In the genomic region with DNA sequence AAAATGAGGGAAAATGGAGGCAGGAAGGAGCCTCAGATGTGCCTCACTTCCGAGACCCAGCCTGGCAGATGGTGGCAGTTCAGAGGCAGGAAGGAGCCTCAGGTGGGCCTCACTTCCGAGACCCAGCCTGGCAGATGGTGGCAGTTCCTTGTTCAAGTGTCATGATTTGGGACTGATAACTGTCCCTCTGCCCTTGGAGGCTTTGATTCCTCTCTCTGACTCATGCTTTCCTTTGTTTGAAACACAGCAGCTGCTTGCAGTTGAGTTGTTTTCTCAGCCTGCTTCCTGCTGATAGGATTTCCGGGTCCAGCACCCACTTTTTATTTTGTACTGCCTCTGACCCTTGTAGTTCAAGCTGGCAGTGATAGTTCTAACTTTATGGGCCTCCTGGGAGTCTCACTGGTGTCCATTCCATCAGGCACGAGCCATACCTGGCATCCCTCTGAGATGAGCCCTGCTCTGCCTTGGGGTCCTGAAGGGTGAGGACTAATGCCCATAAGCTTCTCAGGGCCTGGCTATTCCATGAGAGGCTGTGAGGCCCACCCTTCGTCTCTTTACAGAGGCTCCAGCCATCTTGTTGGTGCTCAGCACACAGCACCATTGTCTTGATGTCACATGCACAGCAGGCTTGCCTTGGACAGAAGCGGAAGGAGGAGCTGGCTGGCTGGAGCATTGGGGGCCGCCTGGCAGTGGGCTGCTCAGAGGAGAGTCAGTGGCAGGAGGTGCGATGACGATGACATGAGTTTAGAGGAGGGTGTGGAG, we compare ENCODE assay signal across 10 cellular contexts. TPM values are rescaled to one million over a fixed set of nuclear protein-coding genes. Genes with fewer than 3 reads are reported as not detected.
DNase-seq lines count a peak whose midpoint lies in the region; ATAC-seq lines count a peak whose summit lies in the region.
"Had no signal": no experiment of that assay in that cellular context is flagged by ENCODE, and none has a peak within 500 bp of the region (broad histone marks: within the 10 kb centered on the region; RNA-seq: fewer than 3 reads in every experiment).

No MANE protein-coding gene starts in this region.

- ATAC-seq in esophagus mucosa (peak; percentile 46), HG03097 (IDR thresholded peaks at IDR 0.05; ENCODE audit: low FRiP score, unreplicated experiment) (no peak)

- DNase-seq in ELR (ENCODE audit: low read depth) (peak; percentile 50), NCI-H2171 (lab: John Stamatoyannopoulos, UW) (peak; percentile 55), non-pigmented ciliary epithelial cell (ENCODE audit: low read depth) (peak; percentile 24), NCI-H345 treated with DMSO at 0.1 percent for 48 hours (lab: John Stamatoyannopoulos, UW; ENCODE audit: unreplicated experiment) (no peak), occipital lobe (lab: John Stamatoyannopoulos, UW) (no peak), activated gamma-delta T cell treated with Interleukin-2 at 50 U/mL for 16 hours (no peak)
- DNase-seq: activated CD4-positive, alpha-beta T cell treated with anti-CD3 and anti-CD28 coated beads, Interleukin-2, amount 50 U/mL, for 4 hours; stimulated activated CD4-positive, alpha-beta T cell treated with anti-CD3 and anti-CD28 coated beads, Interleukin-4, amount 100 ng/mL, for 24 hours had no signal

RNA-seq across cellular contexts. Expression of gene RGS12, which starts 13.0 kb away (rescaled TPM):
- total RNA-seq in esophagus mucosa: 50.7 TPM
- 68.8 TPM for total RNA-seq in occipital lobe

RNA-seq across cellular contexts. Expression of gene MSANTD1, which starts 56.8 kb away (rescaled TPM):
- total RNA-seq in esophagus mucosa (0.28 TPM), occipital lobe (5.9 TPM)

Comparison
In these comparisons a context has a peak if more than half of its experiments do, and no peak if none do; other contexts are left out.
1. DNase-seq: peak in ELR (single experiment), NCI-H2171 (single experiment) and non-pigmented ciliary epithelial cell (single experiment); none in NCI-H345 treated with DMSO at 0.1 percent for 48 hours (single experiment), occipital lobe (single experiment) and activated gamma-delta T cell treated with Interleukin-2 at 50 U/mL for 16 hours (single experiment).